10 cellular contexts compared by ENCODE assay signal in the genomic region with DNA sequence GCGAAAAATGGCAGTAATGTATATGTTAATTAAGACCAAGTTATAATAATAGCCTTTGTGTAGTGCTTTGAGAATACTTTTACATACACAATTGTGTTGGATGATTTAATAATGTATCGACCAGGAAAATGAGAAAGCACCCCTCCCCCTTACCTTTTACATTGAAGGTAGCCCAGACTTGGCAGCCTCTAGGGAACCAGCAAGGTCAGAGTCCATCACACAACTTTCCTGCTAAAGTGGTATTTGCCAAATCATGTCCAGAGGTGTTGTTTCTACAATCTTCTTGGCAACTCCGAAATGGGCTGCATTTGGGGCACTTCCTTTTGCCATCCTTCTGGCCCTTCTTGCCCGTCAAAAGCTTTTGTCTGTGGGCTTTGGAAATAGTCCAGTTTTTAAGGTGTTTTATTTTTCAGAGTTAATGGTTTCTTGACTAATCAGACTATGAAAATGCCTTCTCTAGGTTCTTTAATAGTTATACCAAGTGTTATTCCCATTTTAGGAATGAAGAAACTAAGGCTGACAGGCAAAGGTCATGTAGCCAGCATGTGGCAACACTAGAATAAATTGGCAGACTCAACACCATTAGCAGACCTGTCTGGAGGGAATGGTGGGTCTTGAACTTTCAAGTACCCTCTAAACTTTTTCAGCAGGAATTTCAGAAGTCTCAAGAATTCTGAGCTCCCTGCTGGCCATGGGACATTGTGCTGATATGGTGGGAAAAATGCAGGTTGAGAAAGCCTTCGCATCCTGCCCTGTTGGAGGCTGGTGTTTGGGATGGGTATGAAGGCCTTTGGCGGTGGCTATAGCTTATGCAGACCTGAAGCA. TPM values are rescaled to one million over a fixed set of nuclear protein-coding genes. Genes with fewer than 3 reads are reported as not detected.
DNase-seq lines count a peak whose midpoint lies in the region; ATAC-seq and TF ChIP-seq lines count a peak whose summit lies in the region.
"Had no signal": no experiment of that assay in that cellular context is flagged by ENCODE, and none has a peak within 500 bp of the region (broad histone marks: within the 10 kb centered on the region; RNA-seq: fewer than 3 reads in every experiment).

No MANE protein-coding gene starts in this region.

- ATAC-seq in CD8-positive, alpha-beta T cell = no peak
- no peak for ATAC-seq in effector memory CD8-positive, alpha-beta T cell (replicated peaks)
- no peak for ATAC-seq in HG03354 (IDR thresholded peaks at IDR 0.05; ENCODE audit: poor library complexity, severe bottlenecking, unreplicated experiment)

- CTCF ChIA-PET in CD8-positive, alpha-beta T cell (lab: Charles Lee) = interaction anchor here (0.6 to 3.6 kb wide), 3 partner anchors 105 to 663 kb away, joined by 3 to 20 read pairs (median 4); no protein-coding TSS in a partner anchor

- H3K79me2 ChIP-seq in trophoblast cell (ENCODE audit: control insufficient read depth, insufficient read depth, low read length, poor library complexity) = peaks cover 10% of the 10 kb centered on the region

- H3K18ac ChIP-seq in trophoblast cell (ENCODE audit: low read length) = no peak overlapping the region

- peaks cover 12% of the 10 kb centered on the region for H3K36me3 ChIP-seq in CD8-positive, alpha-beta T cell (ENCODE audit: insufficient read depth, low read length)
- peaks cover 0 to 4% of the 10 kb centered on the region in 2 experiments for H3K36me3 ChIP-seq in trophoblast cell (ENCODE audit: control insufficient read depth in 1 of 2, insufficient read depth in 2 of 2, low read length in 2 of 2)

- H3K9ac ChIP-seq in trophoblast cell (ENCODE audit: low read length) = no peak overlapping the region

- peaks cover 77% of the 10 kb centered on the region for H3K4me1 ChIP-seq in CD8-positive, alpha-beta T cell (ENCODE audit: insufficient read depth, low read length)
- peaks cover 7 to 24% of the 10 kb centered on the region in 2 experiments for H3K4me1 ChIP-seq in trophoblast cell (ENCODE audit: control insufficient read depth in 1 of 2, insufficient read depth in 2 of 2, low read length in 2 of 2)

- no peak for TF ChIP-seq CTCF in CD8-positive, alpha-beta T cell (IDR thresholded peaks at IDR 0.05)

- peaks cover 33% of the 10 kb centered on the region for H3K36me3 Mint-ChIP-seq in CD8-positive, alpha-beta T cell
- H3K36me3 Mint-ChIP-seq in IgD-negative memory B cell = peaks cover 2% of the 10 kb centered on the region
- H3K36me3 Mint-ChIP-seq in effector memory CD8-positive, alpha-beta T cell (ENCODE audit: insufficient read depth) = peaks cover 33% of the 10 kb centered on the region

- no peak overlapping the region for H2BK12ac ChIP-seq in trophoblast cell (ENCODE audit: low read length)

- H4K12ac ChIP-seq in trophoblast cell (ENCODE audit: low read depth, low read length) = no peak overlapping the region

- H3K9me3 Mint-ChIP-seq in CD8-positive, alpha-beta T cell = no peaks in the 10 kb centered on the region
- H3K9me3 Mint-ChIP-seq in IgD-negative memory B cell = no peaks in the 10 kb centered on the region
- no peaks in the 10 kb centered on the region for H3K9me3 Mint-ChIP-seq in effector memory CD8-positive, alpha-beta T cell

- POLR2A ChIA-PET in CD8-positive, alpha-beta T cell (lab: Charles Lee) = interaction anchor here (0.7 to 1.3 kb wide), 3 partner anchors 35 to 39 kb away, joined by 3 read pairs; no protein-coding TSS in a partner anchor

- intact Hi-C loops in CD8-positive, alpha-beta T cell (cut with DNase I, micrococcal nuclease) = loop anchor here (2.0 to 10.0 kb wide), 8 partner anchors 33 to 1315 kb away; partner anchors contain the start of genes CD2 (in 1 of the 2) and TENT5C (in 1 of the 2)

- no peak overlapping the region for H2BK5ac ChIP-seq in trophoblast cell (ENCODE audit: low read depth, low read length, poor library complexity)

- H3K4me3 Mint-ChIP-seq in CD8-positive, alpha-beta T cell = no peak overlapping the region
- peak overlapping the region in 2 of 4 donors; percentile 5 to 51 for H3K4me3 Mint-ChIP-seq in IgD-negative memory B cell
- H3K4me3 Mint-ChIP-seq in effector memory CD8-positive, alpha-beta T cell = no peak overlapping the region

- no peak overlapping the region for H4K91ac ChIP-seq in trophoblast cell (ENCODE audit: low read depth, low read length)

- H3K23ac ChIP-seq in trophoblast cell (ENCODE audit: low read length) = no peak overlapping the region

- peaks cover 92% of the 10 kb centered on the region for H3K4me1 Mint-ChIP-seq in CD8-positive, alpha-beta T cell (ENCODE audit: low read depth)
- H3K4me1 Mint-ChIP-seq in IgD-negative memory B cell = peaks cover 57 to 71% (median 62%) of the 10 kb centered on the region in 3 donors
- H3K4me1 Mint-ChIP-seq in effector memory CD8-positive, alpha-beta T cell (ENCODE audit: low read depth in 2 of 2) = peaks cover 59 to 83% of the 10 kb centered on the region in 2 donors

- no peaks in the 10 kb centered on the region for H3K9me3 ChIP-seq in CD8-positive, alpha-beta T cell (ENCODE audit: low read length)
- H3K9me3 ChIP-seq in trophoblast cell (ENCODE audit: insufficient read depth, low read depth, low read length) = no peaks in the 10 kb centered on the region

- no peak overlapping the region for H3K4me2 ChIP-seq in trophoblast cell (ENCODE audit: low read length)

- peak overlapping the region; percentile 76 for H3K4ac ChIP-seq in trophoblast cell (ENCODE audit: low read depth, low read length)

- no peak overlapping the region for H2AK5ac ChIP-seq in trophoblast cell (ENCODE audit: low read length)

- no peak overlapping the region for H2BK120ac ChIP-seq in trophoblast cell (ENCODE audit: insufficient read depth, low read length, poor library complexity)

- no peak overlapping the region for H3K14ac ChIP-seq in trophoblast cell (ENCODE audit: low read length)

- no peak for DNase-seq in CD8-positive, alpha-beta T cell
- DNase-seq in effector memory CD8-positive, alpha-beta T cell = no peak
- DNase-seq in trophoblast cell (peak in 1 of 2 donors; percentile 54), occipital lobe (lab: John Stamatoyannopoulos, UW) (no peak)
- no peak for DNase-seq in stimulated activated CD4-positive, alpha-beta T cell treated with anti-CD3 and anti-CD28 coated beads, Interleukin-15, amount 100 ng/mL, for 24 hours
- DNase-seq: activated CD4-positive, CD25-positive, alpha-beta regulatory T cell; effector CD4-positive, alpha-beta T cell; RPMI8226 had no signal

- no peak overlapping the region for H3K4me3 ChIP-seq in CD8-positive, alpha-beta T cell (ENCODE audit: low read depth, low read length)
- H3K4me3 ChIP-seq in trophoblast cell (ENCODE audit: low read depth, low read length) = no peak overlapping the region

- H3K27me3 Mint-ChIP-seq in CD8-positive, alpha-beta T cell (ENCODE audit: low read depth) = no peaks in the 10 kb centered on the region
- H3K27me3 Mint-ChIP-seq in IgD-negative memory B cell = no peaks in the 10 kb centered on the region
- no peaks in the 10 kb centered on the region for H3K27me3 Mint-ChIP-seq in effector memory CD8-positive, alpha-beta T cell

- H3K27ac Mint-ChIP-seq in CD8-positive, alpha-beta T cell = peak overlapping the region; percentile 95
- peak overlapping the region; percentile 67 to 98 (median 79) for H3K27ac Mint-ChIP-seq in IgD-negative memory B cell
- H3K27ac Mint-ChIP-seq in effector memory CD8-positive, alpha-beta T cell = peak overlapping the region; percentile 95 to 98

- H3K27me3 ChIP-seq in CD8-positive, alpha-beta T cell (ENCODE audit: insufficient read depth, low read length) = no peaks in the 10 kb centered on the region
- no peaks in the 10 kb centered on the region for H3K27me3 ChIP-seq in trophoblast cell (ENCODE audit: insufficient read depth, low read length)

- no peak overlapping the region for H3K27ac ChIP-seq in CD8-positive, alpha-beta T cell (ENCODE audit: low read depth, low read length)
- H3K27ac ChIP-seq in trophoblast cell (ENCODE audit: low read depth, low read length) = no peak overlapping the region

- H2AFZ ChIP-seq in trophoblast cell (ENCODE audit: insufficient read depth, low read length, poor library complexity) = no peak overlapping the region

- WGBS in trophoblast cell (ENCODE audit: extremely low coverage, insufficient coverage, insufficient read length) = no CpG with 5 or more reads among the region's 6 CpGs

- peaks cover 1% of the 10 kb centered on the region for H3K79me1 ChIP-seq in trophoblast cell (ENCODE audit: low read length)

- H4K8ac ChIP-seq in trophoblast cell (ENCODE audit: low read depth, low read length) = no peak overlapping the region

RNA-seq across cellular contexts. Expression of gene ATP1A1, which starts 6.8 kb away (rescaled TPM):
- total RNA-seq in CD8-positive, alpha-beta T cell = 100 to 1,000 TPM; 204 to 211 TPM
- 29.9 TPM for polyA plus RNA-seq in IgD-negative memory B cell
- polyA plus RNA-seq in trophoblast cell (2013) = 247 and 256 TPM in 2 replicates
- 91.9 TPM for total RNA-seq in occipital lobe
